ENCODE assay signal across 26 cellular contexts in the genomic region with DNA sequence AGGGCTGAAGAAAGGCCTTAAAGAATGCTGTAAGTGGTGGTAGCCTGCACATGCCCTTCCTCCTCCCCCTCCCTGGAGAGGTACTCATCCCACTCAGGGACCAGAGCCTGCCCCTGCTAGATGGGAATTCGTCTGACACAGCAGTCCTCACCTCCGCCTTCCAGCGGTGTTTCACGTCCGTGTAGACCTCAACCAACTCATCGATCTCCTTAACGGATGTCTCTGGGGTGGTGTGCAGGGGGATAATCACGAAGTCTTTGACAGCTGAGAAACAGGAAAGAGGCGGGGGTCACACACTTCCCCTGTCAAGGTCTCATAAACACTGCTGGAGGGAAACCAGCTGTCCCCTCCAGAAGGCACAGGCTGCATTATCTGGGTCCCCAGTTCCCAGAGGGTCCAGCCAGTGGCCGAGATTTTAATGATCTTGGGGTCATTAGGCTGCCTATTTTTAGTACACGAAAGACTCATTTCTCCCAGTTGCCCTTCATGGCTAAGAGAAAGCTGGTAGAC. TPM values are rescaled to one million over a fixed set of nuclear protein-coding genes. Genes with fewer than 3 reads are reported as not detected.
A peak's percentile ranks its signal among the peaks of the same experiment; 100 is the strongest.
DNase-seq lines count a peak whose midpoint lies in the region; ATAC-seq, FAIRE-seq and TF ChIP-seq lines count a peak whose summit lies in the region.
"Had no signal": no experiment of that assay in that cellular context is flagged by ENCODE, and none has a peak within 500 bp of the region (broad histone marks: within the 10 kb centered on the region; RNA-seq: fewer than 3 reads in every experiment).

No MANE protein-coding gene starts in this region.

- no CpG with 5 or more reads among the region's 11 CpGs for WGBS in IMR-90 (ENCODE audit: extremely low coverage in 2 of 2, insufficient read length in 1 of 2), 2 experiments
- WGBS in hepatocyte (ENCODE audit: low lambda C conversion rate, missing lambda C conversion rate), result 48% methylated on average over 11 of the region's 11 CpGs

- dilution Hi-C loops in IMR-90 (cut with HindIII; ENCODE audit: low sequenced_read_pairs, unreplicated experiment), result no loop called here

- H3K4me2 ChIP-seq in BLaER1 treated with 17β-estradiol and CSF1 and Interleukin-3, amounts not matched to agents 10 nM and 100 nM, result peak overlapping the region; percentile 38 to 85 (median 63); a peak in 21 of 22 replicates
- H3K4me2 ChIP-seq in IMR-90 (ENCODE audit: low read depth, low read length), result no peak overlapping the region
- H3K4me2 ChIP-seq in hepatocyte, result peak overlapping the region; percentile 44

- H2AFZ ChIP-seq in IMR-90 (replicated peaks; ENCODE audit: low read length, poor library complexity) (peak overlapping the region; percentile 18), hepatocyte (no peak overlapping the region)
- H2AFZ ChIP-seq: parathyroid adenoma had no signal

- no peak overlapping the region for H3K4me3 ChIP-seq in BLaER1 treated with 17β-estradiol and CSF1 and Interleukin-3, amounts not matched to agents 10 nM and 100 nM
- H3K4me3 ChIP-seq in IMR-90 (ENCODE audit: insufficient read depth, low read depth, low read length) (no peak overlapping the region), hepatocyte (no peak overlapping the region)
- H3K4me3 ChIP-seq: stomach had no signal

- no peak overlapping the region for H2BK20ac ChIP-seq in IMR-90 (ENCODE audit: low read depth, low read length)

- peaks cover 2 to 16% (median 8%) of the 10 kb centered on the region in 11 experiments; a peak in 19 of 22 replicates for H3K9me3 ChIP-seq in BLaER1 treated with 17β-estradiol and CSF1 and Interleukin-3, amounts not matched to agents 10 nM and 100 nM (replicated peaks in 1 of 11)
- H3K9me3 ChIP-seq in IMR-90 (ENCODE audit: control insufficient read depth, insufficient read depth, low read length) (peaks cover 2% of the 10 kb centered on the region; the same call in 1 of the 2 replicates), hepatocyte (ENCODE audit: low read depth) (no peaks in the 10 kb centered on the region)
- H3K9me3 ChIP-seq: stomach had no signal

- H4K5ac ChIP-seq in IMR-90 (ENCODE audit: low read depth, low read length), result no peak overlapping the region

- H3K9me1 ChIP-seq in IMR-90 (ENCODE audit: insufficient read depth, low read length), result no peaks in the 10 kb centered on the region

- no peak overlapping the region for H2AK5ac ChIP-seq in IMR-90 (ENCODE audit: low read depth, low read length)

- TF ChIP-seq POLR2A in IMR-90 (IDR thresholded peaks at IDR 0.05; ENCODE audit: low read depth, low read length), result no peak

- FAIRE-seq in D721Med (lab: Jason Lieb, UNC), result no peak
- FAIRE-seq: astrocyte had no signal

- H3K23ac ChIP-seq in IMR-90 (ENCODE audit: low read depth, low read length), result peak overlapping the region; percentile 42; the same call in 1 of the 2 replicates

- H3K9me2 ChIP-seq in hepatocyte (replicated peaks; ENCODE audit: insufficient read depth), result no peaks in the 10 kb centered on the region

- no peaks in the 10 kb centered on the region for H3K36me3 ChIP-seq in BLaER1 treated with 17β-estradiol and CSF1 and Interleukin-3, amounts not matched to agents 10 nM and 100 nM
- H3K36me3 ChIP-seq in IMR-90 (ENCODE audit: control insufficient read depth, insufficient read depth, low read length), result no peaks in the 10 kb centered on the region
- no peaks in the 10 kb centered on the region for H3K36me3 ChIP-seq in hepatocyte (replicated peaks; ENCODE audit: insufficient read depth, low read depth)
- H3K36me3 ChIP-seq: stomach had no signal

- no peaks in the 10 kb centered on the region for H3K27me3 ChIP-seq in BLaER1 treated with 17β-estradiol and CSF1 and Interleukin-3, amounts not matched to agents 10 nM and 100 nM
- H3K27me3 ChIP-seq in IMR-90 (ENCODE audit: control insufficient read depth, insufficient read depth, low read length) (peaks cover 15% of the 10 kb centered on the region), hepatocyte (no peaks in the 10 kb centered on the region)
- H3K27me3 ChIP-seq: stomach had no signal

- no peaks in the 10 kb centered on the region for H3K79me1 ChIP-seq in IMR-90 (ENCODE audit: low read depth in 1 of 2, low read length in 2 of 2)

- H4K20me1 ChIP-seq in BLaER1 treated with 17β-estradiol and CSF1 and Interleukin-3, amounts not matched to agents 10 nM and 100 nM, result no peaks in the 10 kb centered on the region
- H4K20me1 ChIP-seq in IMR-90 (ENCODE audit: insufficient read depth, low read length), result no peaks in the 10 kb centered on the region
- no peaks in the 10 kb centered on the region for H4K20me1 ChIP-seq in hepatocyte (ENCODE audit: insufficient read depth, poor library complexity, severe bottlenecking)

- H2BK5ac ChIP-seq in IMR-90 (ENCODE audit: low read depth, low read length, poor library complexity, severe bottlenecking), result no peak overlapping the region

- H4K8ac ChIP-seq in IMR-90 (ENCODE audit: low read depth in 2 of 2, low read length in 2 of 2), result no peak overlapping the region

- no peak overlapping the region for H2BK15ac ChIP-seq in IMR-90 (ENCODE audit: low read depth, low read length)

- H3K14ac ChIP-seq in IMR-90 (replicated peaks; ENCODE audit: low read depth, low read length), result no peak overlapping the region; the same call in 1 of the 2 replicates

- no peak overlapping the region for H3K27ac ChIP-seq in BLaER1 treated with 17β-estradiol and CSF1 and Interleukin-3, amounts not matched to agents 10 nM and 100 nM
- H3K27ac ChIP-seq in IMR-90 (ENCODE audit: insufficient read depth, low read length) (no peak overlapping the region), hepatocyte (peak overlapping the region; percentile 86)
- H3K27ac ChIP-seq: parathyroid adenoma, VCaP had no signal

- ATAC-seq in IMR-90 (ENCODE audit: low read depth) (no peak), HG03159 (IDR thresholded peaks at IDR 0.05; ENCODE audit: unreplicated experiment) (no peak)
- ATAC-seq: effector memory CD8-positive, alpha-beta T cell had no signal

- in situ Hi-C loops in IMR-90 (cut with MboI; ENCODE audit: low sequenced_read_pairs), result no loop called here

- no peak overlapping the region for H3K18ac ChIP-seq in IMR-90 (ENCODE audit: low read depth, low read length)

- peak overlapping the region in 1 of 11 experiments; percentile 1; a peak in 2 of 22 replicates for H3K9ac ChIP-seq in BLaER1 treated with 17β-estradiol and CSF1 and Interleukin-3, amounts not matched to agents 10 nM and 100 nM
- H3K9ac ChIP-seq in IMR-90 (ENCODE audit: low read depth, low read length), result no peak overlapping the region
- H3K9ac ChIP-seq: parathyroid adenoma had no signal

- POLR2A ChIA-PET in IMR-90 (lab: Charles Lee; ENCODE audit: unreplicated experiment), result no interaction called here

- no TSS peak for BruUV-seq in IMR-90 (replicated peaks; lab: Mats Ljungman, UMichigan)

- DNase-seq in IMR-90 (no peak), hepatocyte (ENCODE audit: low spot score) (no peak), posterior vena cava (ENCODE audit: low spot score) (peak; percentile 16), NCI-H1694 (lab: John Stamatoyannopoulos, UW) (no peak), D721Med (ENCODE audit: insufficient read length, low spot score) (no peak), NCI-H524 (lab: John Stamatoyannopoulos, UW) (no peak)
- DNase-seq: activated CD4-positive, alpha-beta memory T cell treated with anti-CD3 and anti-CD28 coated beads for 36 hours; activated naive CD4-positive, alpha-beta T cell treated with anti-CD3 and anti-CD28 coated beads for 36 hours; activated T-cell treated with anti-CD3 and anti-CD28 coated beads, Interleukin-2, amount 50 U/mL, for 24 hours; effector memory CD8-positive, alpha-beta T cell; GF-D8; H7; NCI-H1436 treated with DMSO at 0.1 percent for 48 hours; NCI-H2171 treated with DMSO at 0.1 percent for 48 hours; SIG-M5; stomach had no signal

- no peak overlapping the region for H3K56ac ChIP-seq in IMR-90 (ENCODE audit: extremely low read depth, insufficient read depth, low read length)

- no peak overlapping the region for H3K4ac ChIP-seq in IMR-90 (ENCODE audit: low read depth, low read length)

- no peaks in the 10 kb centered on the region for H3K79me2 ChIP-seq in hepatocyte
- H3K79me2 ChIP-seq: parathyroid adenoma had no signal

- H4K91ac ChIP-seq in IMR-90 (ENCODE audit: insufficient read depth, low read depth, low read length), result no peak overlapping the region

- CTCF ChIA-PET in IMR-90 (lab: Yijun Ruan, JAX), result no interaction called here

- intact Hi-C loops in IMR-90 (cut with micrococcal nuclease) (no loop called here), posterior vena cava (cut with DNase I) (no loop called here)

- H2BK120ac ChIP-seq in IMR-90 (ENCODE audit: low read depth, low read length), result no peak overlapping the region

- peaks cover 32 to 58% (median 41%) of the 10 kb centered on the region in 10 experiments for H3K4me1 ChIP-seq in BLaER1 treated with 17β-estradiol and CSF1 and Interleukin-3, amounts not matched to agents 10 nM and 100 nM
- H3K4me1 ChIP-seq in IMR-90 (ENCODE audit: control insufficient read depth, insufficient read depth, low read length) (peaks cover 3% of the 10 kb centered on the region; the same call in 1 of the 2 replicates), hepatocyte (ENCODE audit: insufficient read depth) (peaks cover 7% of the 10 kb centered on the region)
- H3K4me1 ChIP-seq: parathyroid adenoma had no signal

- no peak overlapping the region for H2AK9ac ChIP-seq in IMR-90 (replicated peaks; ENCODE audit: low read depth, low read length, poor library complexity)

- no peak for TF ChIP-seq CTCF in IMR-90 (conservative IDR thresholded peaks at IDR 0.05; ENCODE audit: low read depth, low read length)
- no peak for TF ChIP-seq CTCF in hepatocyte (IDR thresholded peaks at IDR 0.05; ENCODE audit: poor library complexity)
- TF ChIP-seq CTCF in D721Med (IDR thresholded peaks at IDR 0.05; ENCODE audit: insufficient read depth, missing control alignments), result no peak

- TF ChIP-seq RAD21 in IMR-90 (IDR thresholded peaks at IDR 0.05; ENCODE audit: low read length), result no peak

TF ChIP-seq in IMR-90, 13 proteins besides CTCF, POLR2A, EP300 and RAD21 (continues in another document):
- TF ChIP-seq MAFK (IDR thresholded peaks at IDR 0.05; ENCODE audit: low read depth, low read length), result no peak
- TF ChIP-seq NFE2L2 (IDR thresholded peaks at IDR 0.05; ENCODE audit: low read depth, low read length), result no peak
- TF ChIP-seq SMC3 (IDR thresholded peaks at IDR 0.05; ENCODE audit: low read depth, low read length), result no peak
- TF ChIP-seq RCOR1 (IDR thresholded peaks at IDR 0.05; ENCODE audit: insufficient replicate concordance, low read length), result no peak

RNA-seq across cellular contexts. Expression of gene DNASE1L3, which starts 9.9 kb away (rescaled TPM):
- total RNA-seq in IMR-90 (2012; rRNA removed), result not detected in 2 replicates
- polyA plus RNA-seq in IMR-90 (2012; rRNA removed), result not detected in 2 replicates
- polyA plus RNA-seq in IMR-90 (2012; cell fraction: cytosol; rRNA removed), result not detected in 2 replicates
- polyA plus RNA-seq in IMR-90 (2012; cell fraction: nucleus; rRNA removed; ENCODE audit: low replicate concordance), result not detected in 2 replicates
- total RNA-seq in hepatocyte, result 0.48 and 0.97 TPM in 2 replicates
- polyA plus RNA-seq in hepatocyte, result 0.99 and 1.8 TPM in 2 replicates
- total RNA-seq in posterior vena cava, result 1 to 10 TPM; 7.5 to 9.3 TPM
- total RNA-seq: A673; activated CD4-positive, alpha-beta memory T cell treated with anti-CD3 and anti-CD28 coated beads for 36 hours; activated naive CD4-positive, alpha-beta T cell treated with anti-CD3 and anti-CD28 coated beads for 36 hours; astrocyte; CD4-positive, CD25-positive, alpha-beta regulatory T cell; fibroblast of lung; H7; M059J; T-helper 1 cell treated with Interleukin-12 subunit alpha and Interleukin-12 subunit beta and Interleukin-4 antibody, amounts not matched to agents 30 ng/mL and 1 ng/mL, for 36 hours had no signal
- polyA plus RNA-seq: fibroblast of lung had no signal

RNA-seq across cellular contexts. Expression of gene ABHD6, which starts 36.7 kb away (rescaled TPM):
- 4.7 and 5.0 TPM in 2 replicates for total RNA-seq in IMR-90 (2012; rRNA removed)
- 5.6 and 6.3 TPM in 2 replicates for polyA plus RNA-seq in IMR-90 (2012; rRNA removed)
- polyA plus RNA-seq in IMR-90 (2012; cell fraction: cytosol; rRNA removed), result 4.2 and 7.0 TPM in 2 replicates
- polyA plus RNA-seq in IMR-90 (2012; cell fraction: nucleus; rRNA removed; ENCODE audit: low replicate concordance), result 3.2 and 4.6 TPM in 2 replicates
- total RNA-seq in hepatocyte, result 19.1 and 25.1 TPM in 2 replicates
- polyA plus RNA-seq in hepatocyte, result 13.9 and 24.6 TPM in 2 replicates
- 1 to 10 TPM; 6.6 to 7.6 TPM for total RNA-seq in posterior vena cava
